In genomic region chr10:27899485-27899884, GRCh38 we compare ENCODE assay signal across 8 cellular contexts.
DNase-seq lines count a peak whose midpoint lies in the region; ATAC-seq and TF ChIP-seq lines count a peak whose summit lies in the region.
"Not testable (repeated sequence)": the region's sequence is repeated elsewhere in the genome, so short reads cannot be mapped to it uniquely, and the experiment has no call there.

No MANE protein-coding gene starts in this region.

- not testable (repeated sequence) for ATAC-seq in CD4-positive, alpha-beta T cell (ENCODE audit: poor library complexity); stimulated activated naive CD8-positive, alpha-beta T cell treated with anti-CD3 and anti-CD28 coated beads, Interleukin-15, amount 100 ng/mL, for 72 hours
- ATAC-seq in WTC11: peak; percentile 77

- peak overlapping the region; percentile 28 for H3K27ac Mint-ChIP-seq in CD4-positive, alpha-beta T cell
- H3K27ac Mint-ChIP-seq in WTC11: not testable (repeated sequence)
- peak overlapping the region; percentile 24 to 36 for H3K27ac Mint-ChIP-seq in stimulated activated naive CD8-positive, alpha-beta T cell treated with anti-CD3 and anti-CD28 coated beads, Interleukin-15, amount 100 ng/mL, for 72 hours

- H3K27ac ChIP-seq in CD4-positive, alpha-beta T cell (ENCODE audit: low read depth, low read length): not testable (repeated sequence)

- peak in 8 of 10 experiments; percentile 3 to 35 (median 13) for DNase-seq in CD4-positive, alpha-beta T cell
- DNase-seq in ELF-1 (ENCODE audit: low read depth, low spot score) (peak; percentile 77), M059J (ENCODE audit: low read depth) (peak; percentile 55), WTC11 (ENCODE audit: low spot score) (peak; percentile 49), epithelial cell of esophagus (ENCODE audit: low read depth) (peak; percentile 18), mucosa of gallbladder (ENCODE audit: low spot score) (peak; percentile 81)
- DNase-seq in activated effector memory CD4-positive, alpha-beta T cell treated with Interleukin-2 at 50 U/mL for 16 hours: peak; percentile 6
- DNase-seq in stimulated activated naive CD8-positive, alpha-beta T cell treated with anti-CD3 and anti-CD28 coated beads, Interleukin-15, amount 100 ng/mL, for 72 hours: peak in 1 of 2 donors; percentile 8

- H3K9me3 Mint-ChIP-seq in CD4-positive, alpha-beta T cell: peaks cover 20% of the 10 kb centered on the region
- H3K9me3 Mint-ChIP-seq in WTC11: peaks cover 22% of the 10 kb centered on the region
- peaks cover 18 to 50% of the 10 kb centered on the region in 2 donors for H3K9me3 Mint-ChIP-seq in stimulated activated naive CD8-positive, alpha-beta T cell treated with anti-CD3 and anti-CD28 coated beads, Interleukin-15, amount 100 ng/mL, for 72 hours

- not testable (repeated sequence) for TF ChIP-seq CTCF in CD4-positive, alpha-beta T cell (IDR thresholded peaks at IDR 0.05); WTC11 (IDR thresholded peaks at IDR 0.05); epithelial cell of esophagus (IDR thresholded peaks at IDR 0.05; ENCODE audit: insufficient read depth, low read depth, low read length, missing control alignments)

- H3K27me3 Mint-ChIP-seq in CD4-positive, alpha-beta T cell; WTC11 (ENCODE audit: low read depth); stimulated activated naive CD8-positive, alpha-beta T cell treated with anti-CD3 and anti-CD28 coated beads, Interleukin-15, amount 100 ng/mL, for 72 hours: not testable (repeated sequence)

- H3K36me3 Mint-ChIP-seq in CD4-positive, alpha-beta T cell (ENCODE audit: low read depth); WTC11: not testable (repeated sequence)

- not testable (repeated sequence) for H3K4me1 Mint-ChIP-seq in CD4-positive, alpha-beta T cell (ENCODE audit: low read depth); stimulated activated naive CD8-positive, alpha-beta T cell treated with anti-CD3 and anti-CD28 coated beads, Interleukin-15, amount 100 ng/mL, for 72 hours
- H3K4me1 Mint-ChIP-seq in WTC11: peaks cover 10% of the 10 kb centered on the region

- H3K27me3 ChIP-seq in CD4-positive, alpha-beta T cell (ENCODE audit: control insufficient read depth, insufficient read depth, low read length): not testable (repeated sequence)

- intact Hi-C loops in CD4-positive, alpha-beta T cell (cut with DNase I, micrococcal nuclease): not testable (repeated sequence)

- H3K9me3 ChIP-seq in CD4-positive, alpha-beta T cell (ENCODE audit: control insufficient read depth, low read length): not testable (repeated sequence)

- CTCF ChIA-PET in CD4-positive, alpha-beta T cell (lab: Charles Lee); WTC11 (lab: Charles Lee): not testable (repeated sequence)

- H3K4me3 ChIP-seq in epithelial cell of esophagus (ENCODE audit: low read length): not testable (repeated sequence)

- POLR2A ChIA-PET in CD4-positive, alpha-beta T cell (lab: Charles Lee); WTC11 (lab: Charles Lee): not testable (repeated sequence)

- H3K4me3 Mint-ChIP-seq in CD4-positive, alpha-beta T cell; WTC11; stimulated activated naive CD8-positive, alpha-beta T cell treated with anti-CD3 and anti-CD28 coated beads, Interleukin-15, amount 100 ng/mL, for 72 hours: not testable (repeated sequence)

TF ChIP-seq in WTC11, 78 proteins besides CTCF, POLR2A, EP300 and RAD21:
- peak; percentile 33; the same call in 1 of the 2 replicates for TF ChIP-seq FOXK1 (CRISPR knock-in tag; IDR thresholded peaks at IDR 0.05)
